In genomic region chr15:88705769-88706165, GRCh38 we compare ENCODE assay signal across 10 cellular contexts.
A peak's percentile ranks its signal among the peaks of the same experiment; 100 is the strongest.
DNase-seq lines count a peak whose midpoint lies in the region; ATAC-seq and TF ChIP-seq lines count a peak whose summit lies in the region.
"Had no signal": no experiment of that assay in that cellular context is flagged by ENCODE, and none has a peak within 500 bp of the region (broad histone marks: within the 10 kb centered on the region; RNA-seq: fewer than 3 reads in every experiment).

No MANE protein-coding gene starts in this region.

- no peaks in the 10 kb centered on the region for H3K9me3 Mint-ChIP-seq in activated CD8-positive, alpha-beta T cell treated with anti-CD3 and anti-CD28 coated beads for 36 hours
- peaks cover 4% of the 10 kb centered on the region for H3K9me3 Mint-ChIP-seq in activated CD8-positive, alpha-beta T cell treated with anti-CD3 and anti-CD28 coated beads, Interleukin-2, amount 10 ng/mL, durations not matched to agents 7 days and 5 days (ENCODE audit: insufficient read depth)

- H4K20me1 ChIP-seq in mammary epithelial cell (ENCODE audit: insufficient read depth, low read length) = no peaks in the 10 kb centered on the region

- H3K9me3 ChIP-seq in mammary epithelial cell (replicated peaks; ENCODE audit: insufficient read depth, low read length) (no peaks in the 10 kb centered on the region), mesenchymal stem cell (ENCODE audit: control insufficient read depth, low read length) (no peaks in the 10 kb centered on the region), suprapubic skin (no peaks in the 10 kb centered on the region)
- H3K9me3 ChIP-seq: SJCRH30 had no signal

- BruUV-seq in mammary epithelial cell (replicated peaks; lab: Mats Ljungman, UMichigan) = no TSS peak

- no peak for TF ChIP-seq EP300 in suprapubic skin (IDR thresholded peaks at IDR 0.05)

- H3K9ac ChIP-seq in mammary epithelial cell (ENCODE audit: insufficient read depth, low read length) = no peak overlapping the region
- peak overlapping the region; percentile 69 for H3K9ac ChIP-seq in mesenchymal stem cell (ENCODE audit: low read length)

- H3K23ac ChIP-seq in mesenchymal stem cell (ENCODE audit: low read length in 2 of 2) = no peak overlapping the region

- no peak overlapping the region for H4K91ac ChIP-seq in mesenchymal stem cell (ENCODE audit: low read length)

- TF ChIP-seq CTCF in activated CD8-positive, alpha-beta T cell treated with anti-CD3 and anti-CD28 coated beads for 36 hours (IDR thresholded peaks at IDR 0.05) = no peak
- TF ChIP-seq CTCF in mammary epithelial cell (conservative IDR thresholded peaks at IDR 0.05 in 1 of 2, IDR thresholded peaks at IDR 0.05 in 1 of 2; ENCODE audit: extremely low read depth in 1 of 2, insufficient read depth in 1 of 2, low read depth in 1 of 2, low read length in 2 of 2) = no peak
- TF ChIP-seq CTCF in suprapubic skin (IDR thresholded peaks at IDR 0.05) = no peak

- H3K4me3 ChIP-seq in mammary epithelial cell (replicated peaks in 1 of 3; ENCODE audit: insufficient read depth in 1 of 3, low read depth in 2 of 3, low read length in 3 of 3) (no peak overlapping the region), mesenchymal stem cell (ENCODE audit: insufficient read depth in 1 of 2, low read depth in 1 of 2, low read length in 2 of 2) (peak overlapping the region in 1 of 2 experiments; percentile 64), suprapubic skin (peak overlapping the region; percentile 55)
- H3K4me3 ChIP-seq: SJCRH30 had no signal

- no peak overlapping the region for H2BK5ac ChIP-seq in mesenchymal stem cell (ENCODE audit: low read depth, low read length, poor library complexity, severe bottlenecking)

- peaks cover 18% of the 10 kb centered on the region for H3K4me1 ChIP-seq in mammary epithelial cell (ENCODE audit: insufficient read depth, low read length)
- peaks cover 10% of the 10 kb centered on the region for H3K4me1 ChIP-seq in mesenchymal stem cell (ENCODE audit: control insufficient read depth, insufficient read depth, low read depth, low read length)
- H3K4me1 ChIP-seq in suprapubic skin = peaks cover 10% of the 10 kb centered on the region
- H3K4me1 ChIP-seq: SJCRH30 had no signal

- no peak for ATAC-seq in activated CD8-positive, alpha-beta T cell treated with anti-CD3 and anti-CD28 coated beads for 36 hours
- ATAC-seq in activated CD8-positive, alpha-beta T cell treated with anti-CD3 and anti-CD28 coated beads, Interleukin-2, amount 10 ng/mL, durations not matched to agents 7 days and 5 days = no peak

- H2AFZ ChIP-seq in mammary epithelial cell (ENCODE audit: low read depth, low read length) = peak overlapping the region; percentile 79
- H2AFZ ChIP-seq in mesenchymal stem cell (ENCODE audit: low read depth, low read length) = no peak overlapping the region

- H2BK12ac ChIP-seq in mesenchymal stem cell (ENCODE audit: low read length in 2 of 2) = no peak overlapping the region

- H3K4ac ChIP-seq in mesenchymal stem cell (ENCODE audit: low read depth in 1 of 2, low read length in 2 of 2) = no peak overlapping the region

- H3K27ac ChIP-seq in mammary epithelial cell (ENCODE audit: insufficient read depth, low read depth, low read length) (no peak overlapping the region), mesenchymal stem cell (ENCODE audit: low read length, poor library complexity, severe bottlenecking) (no peak overlapping the region), suprapubic skin (no peak overlapping the region)
- H3K27ac ChIP-seq: C4-2B, SJCRH30 had no signal

- no peak for TF ChIP-seq POLR2A in suprapubic skin (IDR thresholded peaks at IDR 0.05)

- POLR2A ChIA-PET in activated CD8-positive, alpha-beta T cell treated with anti-CD3 and anti-CD28 coated beads for 36 hours (lab: Charles Lee) = no interaction called here
- POLR2A ChIA-PET in activated CD8-positive, alpha-beta T cell treated with anti-CD3 and anti-CD28 coated beads, Interleukin-2, amount 10 ng/mL, durations not matched to agents 7 days and 5 days (lab: Charles Lee) = no interaction called here

- H2BK120ac ChIP-seq in mesenchymal stem cell (ENCODE audit: low read depth, low read length) = no peak overlapping the region

- H3K79me1 ChIP-seq in mesenchymal stem cell (replicated peaks; ENCODE audit: low read length, poor library complexity, severe bottlenecking) = no peaks in the 10 kb centered on the region

- H3K14ac ChIP-seq in mesenchymal stem cell (ENCODE audit: low read length in 2 of 2) = no peak overlapping the region

- H3K79me2 ChIP-seq in mammary epithelial cell (ENCODE audit: insufficient read depth, low read length) = no peaks in the 10 kb centered on the region

- 85% methylated on average over 11 of the region's 11 CpGs for WGBS in mammary epithelial cell (ENCODE audit: low coverage, missing lambda C conversion rate)
- 48% methylated on average over 11 of the region's 11 CpGs for WGBS in mesenchymal stem cell
- 88% methylated on average over 7 of the region's 11 CpGs for WGBS in suprapubic skin

- CTCF ChIA-PET in activated CD8-positive, alpha-beta T cell treated with anti-CD3 and anti-CD28 coated beads for 36 hours (lab: Charles Lee) = no interaction called here
- CTCF ChIA-PET in activated CD8-positive, alpha-beta T cell treated with anti-CD3 and anti-CD28 coated beads, Interleukin-2, amount 10 ng/mL, durations not matched to agents 7 days and 5 days (lab: Charles Lee) = no interaction called here
- CTCF ChIA-PET in mammary epithelial cell (lab: Charles Lee; ENCODE audit: low non-redundant PET) = no interaction called here

- dilution Hi-C loops in mammary epithelial cell (cut with HindIII; ENCODE audit: low sequenced_read_pairs) = no loop called here

- no peak for DNase-seq in activated CD8-positive, alpha-beta T cell treated with anti-CD3 and anti-CD28 coated beads for 36 hours
- DNase-seq in activated CD8-positive, alpha-beta T cell treated with anti-CD3 and anti-CD28 coated beads, Interleukin-2, amount 10 ng/mL, durations not matched to agents 7 days and 5 days = no peak
- no peak for DNase-seq in mammary epithelial cell
- DNase-seq in mesenchymal stem cell = no peak
- no peak for DNase-seq in suprapubic skin (ENCODE audit: low spot score in 2 of 2)
- no peak for DNase-seq in D341Med (ENCODE audit: low spot score)
- no peak for DNase-seq in SW480 (ENCODE audit: low spot score)
- DNase-seq in NCI-H1092 (lab: John Stamatoyannopoulos, UW) = no peak
- DNase-seq: SJCRH30 had no signal

- intact Hi-C loops in activated CD8-positive, alpha-beta T cell treated with anti-CD3 and anti-CD28 coated beads for 36 hours (cut with micrococcal nuclease) = no loop called here
- intact Hi-C loops in mammary epithelial cell (cut with micrococcal nuclease) = no loop called here

- peak overlapping the region; percentile 32 for H3K4me3 Mint-ChIP-seq in activated CD8-positive, alpha-beta T cell treated with anti-CD3 and anti-CD28 coated beads for 36 hours
- no peak overlapping the region for H3K4me3 Mint-ChIP-seq in activated CD8-positive, alpha-beta T cell treated with anti-CD3 and anti-CD28 coated beads, Interleukin-2, amount 10 ng/mL, durations not matched to agents 7 days and 5 days

- peaks cover 45% of the 10 kb centered on the region for H3K27me3 Mint-ChIP-seq in activated CD8-positive, alpha-beta T cell treated with anti-CD3 and anti-CD28 coated beads for 36 hours
- H3K27me3 Mint-ChIP-seq in activated CD8-positive, alpha-beta T cell treated with anti-CD3 and anti-CD28 coated beads, Interleukin-2, amount 10 ng/mL, durations not matched to agents 7 days and 5 days (ENCODE audit: low read depth) = peaks cover 60% of the 10 kb centered on the region

- peaks cover 8% of the 10 kb centered on the region for H3K4me1 Mint-ChIP-seq in activated CD8-positive, alpha-beta T cell treated with anti-CD3 and anti-CD28 coated beads for 36 hours (ENCODE audit: low read depth)
- H3K4me1 Mint-ChIP-seq in activated CD8-positive, alpha-beta T cell treated with anti-CD3 and anti-CD28 coated beads, Interleukin-2, amount 10 ng/mL, durations not matched to agents 7 days and 5 days (ENCODE audit: low read depth) = peaks cover 9% of the 10 kb centered on the region

- no peak overlapping the region for H3K18ac ChIP-seq in mesenchymal stem cell (ENCODE audit: low read depth in 1 of 2, low read length in 2 of 2)

- H3K4me2 ChIP-seq in mammary epithelial cell (ENCODE audit: insufficient read depth, low read depth, low read length) = peak overlapping the region; percentile 67
- peak overlapping the region; percentile 78 for H3K4me2 ChIP-seq in mesenchymal stem cell (ENCODE audit: low read length, poor library complexity, severe bottlenecking)

- H3K36me3 ChIP-seq in mammary epithelial cell (ENCODE audit: insufficient read depth, low read length) = no peaks in the 10 kb centered on the region
- no peaks in the 10 kb centered on the region for H3K36me3 ChIP-seq in mesenchymal stem cell (ENCODE audit: control insufficient read depth in 1 of 2, insufficient read depth in 2 of 2, low read depth in 1 of 2, low read length in 2 of 2)
- H3K36me3 ChIP-seq in suprapubic skin = no peaks in the 10 kb centered on the region
- H3K36me3 ChIP-seq: SJCRH30 had no signal

- in situ Hi-C loops in mammary epithelial cell (cut with MboI; ENCODE audit: low sequenced_read_pairs in 2 of 2) = no loop called here

- H3K36me3 Mint-ChIP-seq in activated CD8-positive, alpha-beta T cell treated with anti-CD3 and anti-CD28 coated beads for 36 hours (ENCODE audit: low read depth) = no peaks in the 10 kb centered on the region
- H3K36me3 Mint-ChIP-seq in activated CD8-positive, alpha-beta T cell treated with anti-CD3 and anti-CD28 coated beads, Interleukin-2, amount 10 ng/mL, durations not matched to agents 7 days and 5 days (ENCODE audit: low read depth) = no peaks in the 10 kb centered on the region

- H3K27ac Mint-ChIP-seq in activated CD8-positive, alpha-beta T cell treated with anti-CD3 and anti-CD28 coated beads for 36 hours = no peak overlapping the region
- H3K27ac Mint-ChIP-seq in activated CD8-positive, alpha-beta T cell treated with anti-CD3 and anti-CD28 coated beads, Interleukin-2, amount 10 ng/mL, durations not matched to agents 7 days and 5 days = no peak overlapping the region

- H4K8ac ChIP-seq in mesenchymal stem cell (ENCODE audit: low read length) = no peak overlapping the region

- H2BK15ac ChIP-seq in mesenchymal stem cell (ENCODE audit: low read depth, poor library complexity, severe bottlenecking) = no peak overlapping the region

- H2AK5ac ChIP-seq in mesenchymal stem cell (ENCODE audit: low read length, severe bottlenecking) = no peak overlapping the region

- no peaks in the 10 kb centered on the region for H3K27me3 ChIP-seq in mammary epithelial cell (ENCODE audit: insufficient read depth, low read length)
- H3K27me3 ChIP-seq in mesenchymal stem cell (ENCODE audit: control insufficient read depth in 1 of 2, insufficient read depth in 1 of 2, low read length in 2 of 2) = peaks cover 19 to 28% of the 10 kb centered on the region in 2 experiments
- peaks cover 2% of the 10 kb centered on the region for H3K27me3 ChIP-seq in suprapubic skin
